ENCODE assay signal across 17 cellular contexts in genomic region chr17:49351572-49352140, GRCh38.
"Had no signal": no experiment of that assay in that cellular context is flagged by ENCODE, and none has a peak within 500 bp of the region (broad histone marks: within the 10 kb centered on the region; RNA-seq: fewer than 3 reads in every experiment).

No MANE protein-coding gene starts in this region.

- H3K4me3 ChIP-seq: heart left ventricle, psoas muscle, spleen, tibial artery, upper lobe of left lung, uterus had no signal

- H3K4me1 ChIP-seq: uterus had no signal

- H3K9me3 ChIP-seq: heart left ventricle, neutrophil, psoas muscle, spleen, tibial artery, upper lobe of left lung, uterus had no signal

- H3K36me3 ChIP-seq: neutrophil, tibial artery, upper lobe of left lung, uterus had no signal

- DNase-seq: effector CD4-positive, alpha-beta T cell; endodermal cell; heart left ventricle; hippocampal formation; kidney glomerular epithelial cell; mammary epithelial cell; naive thymus-derived CD8-positive, alpha-beta T cell; psoas muscle; retina; spleen; stimulated activated CD4-positive, alpha-beta T cell treated with anti-CD3 and anti-CD28 coated beads, Interleukin-15, amount 100 ng/mL, for 24 hours; stimulated activated CD4-positive, alpha-beta T cell treated with anti-CD3 and anti-CD28 coated beads, Interleukin-1b, Interleukin-23, amount 100 ng/mL, for 48 hours; stimulated activated CD4-positive, alpha-beta T cell treated with anti-CD3 and anti-CD28 coated beads, Interleukin-4, amount 100 ng/mL, for 24 hours; tibial artery; upper lobe of left lung; uterus had no signal

- H3K27me3 ChIP-seq: heart left ventricle, neutrophil, spleen, tibial artery, upper lobe of left lung, uterus had no signal

- H3K27ac ChIP-seq: heart left ventricle, neutrophil, psoas muscle, tibial artery, upper lobe of left lung, uterus had no signal
